In genomic region chr12:31622038-31622437, GRCh38 we compare ENCODE assay signal across 28 cellular contexts.
"Had no signal": no experiment of that assay in that cellular context is flagged by ENCODE, and none has a peak within 500 bp of the region (broad histone marks: within the 10 kb centered on the region; RNA-seq: fewer than 3 reads in every experiment).

No MANE protein-coding gene starts in this region.

- H3K27ac ChIP-seq: coronary artery, esophagus squamous epithelium, heart right ventricle, lower lobe of right lung, neutrophil, pancreas, stomach, thyroid gland, vagina had no signal

- H3K4me2 ChIP-seq: smooth muscle cell had no signal

- H3K27me3 ChIP-seq: heart right ventricle, neutrophil, pancreas, stomach, thyroid gland, vagina had no signal

- FAIRE-seq: endometrium, islet of Langerhans, pancreas had no signal

- H3K9me3 Mint-ChIP-seq: naive thymus-derived CD8-positive, alpha-beta T cell; stimulated activated effector memory CD8-positive, alpha-beta T cell treated with anti-CD3 and anti-CD28 coated beads, Interleukin-12 subunit alpha, Interleukin-12 subunit beta, amount 100 ng/mL, for 72 hours had no signal

- H3K4me1 ChIP-seq: esophagus squamous epithelium, lower lobe of right lung, pancreas, thyroid gland, vagina had no signal

- H3K4me3 ChIP-seq: coronary artery, esophagus squamous epithelium, heart right ventricle, lower lobe of right lung, pancreas, smooth muscle cell, stomach, thyroid gland, vagina had no signal

- H3K9me3 ChIP-seq: esophagus squamous epithelium, heart right ventricle, lower lobe of right lung, neutrophil, pancreas, stomach, thyroid gland, vagina had no signal

- H3K27ac Mint-ChIP-seq: naive thymus-derived CD8-positive, alpha-beta T cell; stimulated activated effector memory CD8-positive, alpha-beta T cell treated with anti-CD3 and anti-CD28 coated beads, Interleukin-12 subunit alpha, Interleukin-12 subunit beta, amount 100 ng/mL, for 72 hours had no signal

- H3K36me3 Mint-ChIP-seq: stimulated activated effector memory CD8-positive, alpha-beta T cell treated with anti-CD3 and anti-CD28 coated beads, Interleukin-12 subunit alpha, Interleukin-12 subunit beta, amount 100 ng/mL, for 72 hours had no signal

- H3K4me3 Mint-ChIP-seq: naive thymus-derived CD8-positive, alpha-beta T cell; stimulated activated effector memory CD8-positive, alpha-beta T cell treated with anti-CD3 and anti-CD28 coated beads, Interleukin-12 subunit alpha, Interleukin-12 subunit beta, amount 100 ng/mL, for 72 hours had no signal

- DNase-seq: dermis blood vessel endothelial cell; effector memory CD4-positive, alpha-beta T cell; erythroblast; esophagus squamous epithelium; foreskin melanocyte; glutamatergic neuron; heart right ventricle; hippocampal formation; kidney glomerular epithelial cell; left ventricle myocardium superior; lower lobe of right lung; naive thymus-derived CD8-positive, alpha-beta T cell; pancreas; stimulated activated CD4-positive, alpha-beta T cell treated with anti-CD3 and anti-CD28 coated beads, Interleukin-12 subunit alpha, Interleukin-12 subunit beta, amount 100 ng/mL, for 4 hours; stimulated activated CD4-positive, alpha-beta T cell treated with anti-CD3 and anti-CD28 coated beads, Interleukin-2, amount 100 ng/mL, for 24 hours; stimulated activated CD4-positive, alpha-beta T cell treated with anti-CD3 and anti-CD28 coated beads, Interleukin-4, amount 100 ng/mL, for 24 hours; stimulated activated naive CD4-positive, alpha-beta T cell treated with Interleukin-2 at 50 U/mL for 16 hours; stomach; thyroid gland; trophoblast cell had no signal

- H3K36me3 ChIP-seq: esophagus squamous epithelium, heart right ventricle, lower lobe of right lung, neutrophil, pancreas, stomach, thyroid gland, vagina had no signal

- H3K4me1 Mint-ChIP-seq: stimulated activated effector memory CD8-positive, alpha-beta T cell treated with anti-CD3 and anti-CD28 coated beads, Interleukin-12 subunit alpha, Interleukin-12 subunit beta, amount 100 ng/mL, for 72 hours had no signal

- ATAC-seq: heart right ventricle; left ventricle myocardium superior; lower lobe of right lung; naive thymus-derived CD8-positive, alpha-beta T cell; pancreas; sciatic nerve; stimulated activated effector memory CD8-positive, alpha-beta T cell treated with anti-CD3 and anti-CD28 coated beads, Interleukin-12 subunit alpha, Interleukin-12 subunit beta, amount 100 ng/mL, for 72 hours had no signal
